ENCODE assay signal across 10 cellular contexts in the genomic region with DNA sequence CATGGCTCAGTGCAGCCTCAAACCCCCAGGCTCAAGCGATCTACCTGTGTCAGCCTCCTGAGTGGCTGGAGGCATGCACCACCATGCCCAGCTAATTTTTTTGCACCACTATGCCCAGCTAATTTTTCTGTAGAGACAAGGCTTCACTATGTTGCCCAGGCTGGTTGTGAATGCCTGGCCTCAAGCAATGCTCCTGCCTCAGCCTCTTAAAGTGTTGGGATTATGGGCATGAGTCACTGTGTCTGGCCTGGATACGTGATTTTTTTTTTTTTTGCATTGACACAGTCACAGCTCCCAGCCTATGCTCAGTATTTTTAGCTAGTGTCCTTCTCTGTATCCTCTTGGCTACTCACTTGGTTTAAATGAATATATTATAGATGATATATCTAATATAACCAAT.
DNase-seq lines count a peak whose midpoint lies in the region; ATAC-seq and TF ChIP-seq lines count a peak whose summit lies in the region.
"Had no signal": no experiment of that assay in that cellular context is flagged by ENCODE, and none has a peak within 500 bp of the region (broad histone marks: within the 10 kb centered on the region; RNA-seq: fewer than 3 reads in every experiment).

No MANE protein-coding gene starts in this region.

- H2AFZ ChIP-seq in PC-3 (ENCODE audit: low read length) = no peak overlapping the region

- H3K4me2 ChIP-seq in PC-3 (ENCODE audit: low read length) = no peak overlapping the region

- H4K20me1 ChIP-seq in PC-3 (ENCODE audit: low read length) = no peaks in the 10 kb centered on the region

- POLR2A ChIA-PET in PC-3 (lab: Charles Lee; ENCODE audit: unreplicated experiment) = no interaction called here

- peak; percentile 65 for DNase-seq in ELR (ENCODE audit: low read depth)
- peak; percentile 71 for DNase-seq in PC-3
- DNase-seq in myocyte (ENCODE audit: low read depth) = peak; percentile 61
- DNase-seq in left colon = no peak
- no peak for DNase-seq in activated CD8-positive, alpha-beta memory T cell treated with anti-CD3 and anti-CD28 coated beads, Interleukin-2, amount 50 U/mL, for 4 hours
- DNase-seq in SHP77 treated with DMSO at 0.1 percent for 48 hours (lab: John Stamatoyannopoulos, UW) = no peak
- DNase-seq: activated CD8-positive, alpha-beta T cell treated with anti-CD3 and anti-CD28 coated beads for 36 hours; NCI-H2029 had no signal

- no peaks in the 10 kb centered on the region for H3K9me3 ChIP-seq in PC-3 (ENCODE audit: low read length)

- peaks cover 8% of the 10 kb centered on the region; the same call in 1 of the 2 replicates for H3K4me1 ChIP-seq in PC-3 (ENCODE audit: insufficient read depth, low read length)

- H3K27me3 ChIP-seq in PC-3 (ENCODE audit: low read length) = peaks cover 23% of the 10 kb centered on the region

- CTCF ChIA-PET in PC-3 (lab: Charles Lee) = interaction anchor here (0.6 to 0.7 kb wide), 2 partner anchors 29 to 1441 kb away, joined by 3 read pairs; no protein-coding TSS in a partner anchor

- no peak overlapping the region for H3K27ac ChIP-seq in PC-3 (ENCODE audit: low read length)

- no peaks in the 10 kb centered on the region for H3K9me2 ChIP-seq in PC-3 (replicated peaks; ENCODE audit: low read length)

- no peak for TF ChIP-seq CTCF in PC-3 (conservative IDR thresholded peaks at IDR 0.05; ENCODE audit: low read depth, low read length)

- no peaks in the 10 kb centered on the region for H3K36me3 ChIP-seq in PC-3 (ENCODE audit: low read depth, low read length)

- ATAC-seq in PC-3 = peak; percentile 97
- peak; percentile 84 for ATAC-seq in esophagus mucosa
- ATAC-seq in left colon = no peak
- ATAC-seq in HG03039 (IDR thresholded peaks at IDR 0.05; ENCODE audit: unreplicated experiment) = no peak
- ATAC-seq: activated CD8-positive, alpha-beta T cell treated with anti-CD3 and anti-CD28 coated beads for 36 hours had no signal

- no peak overlapping the region for H3K4me3 ChIP-seq in PC-3 (ENCODE audit: low read length)

- no TSS peak for BruUV-seq in PC-3 (replicated peaks; lab: Mats Ljungman, UMichigan)

- no peaks in the 10 kb centered on the region for H3K79me2 ChIP-seq in PC-3 (ENCODE audit: low read length)

- intact Hi-C loops in PC-3 (cut with micrococcal nuclease) (no loop called here), left colon (cut with DNase I, micrococcal nuclease) (no loop called here)

- H3F3A ChIP-seq in PC-3 (ENCODE audit: low read length, unreplicated experiment) = no peaks in the 10 kb centered on the region

- no peak overlapping the region for H3K9ac ChIP-seq in PC-3 (ENCODE audit: low read length)

Comparison
In these comparisons a context has a peak if more than half of its experiments do, and no peak if none do; other contexts are left out.
1. DNase-seq: peak in ELR (single experiment), PC-3 (single experiment) and myocyte (single experiment); none in left colon (0 of 2), activated CD8-positive, alpha-beta memory T cell treated with anti-CD3 and anti-CD28 coated beads, Interleukin-2, amount 50 U/mL, for 4 hours (single experiment) and SHP77 treated with DMSO at 0.1 percent for 48 hours (single experiment).
2. ATAC-seq: peak in PC-3 (single experiment) and esophagus mucosa (single experiment); none in left colon (single experiment) and HG03039 (single experiment).